In the genomic region with DNA sequence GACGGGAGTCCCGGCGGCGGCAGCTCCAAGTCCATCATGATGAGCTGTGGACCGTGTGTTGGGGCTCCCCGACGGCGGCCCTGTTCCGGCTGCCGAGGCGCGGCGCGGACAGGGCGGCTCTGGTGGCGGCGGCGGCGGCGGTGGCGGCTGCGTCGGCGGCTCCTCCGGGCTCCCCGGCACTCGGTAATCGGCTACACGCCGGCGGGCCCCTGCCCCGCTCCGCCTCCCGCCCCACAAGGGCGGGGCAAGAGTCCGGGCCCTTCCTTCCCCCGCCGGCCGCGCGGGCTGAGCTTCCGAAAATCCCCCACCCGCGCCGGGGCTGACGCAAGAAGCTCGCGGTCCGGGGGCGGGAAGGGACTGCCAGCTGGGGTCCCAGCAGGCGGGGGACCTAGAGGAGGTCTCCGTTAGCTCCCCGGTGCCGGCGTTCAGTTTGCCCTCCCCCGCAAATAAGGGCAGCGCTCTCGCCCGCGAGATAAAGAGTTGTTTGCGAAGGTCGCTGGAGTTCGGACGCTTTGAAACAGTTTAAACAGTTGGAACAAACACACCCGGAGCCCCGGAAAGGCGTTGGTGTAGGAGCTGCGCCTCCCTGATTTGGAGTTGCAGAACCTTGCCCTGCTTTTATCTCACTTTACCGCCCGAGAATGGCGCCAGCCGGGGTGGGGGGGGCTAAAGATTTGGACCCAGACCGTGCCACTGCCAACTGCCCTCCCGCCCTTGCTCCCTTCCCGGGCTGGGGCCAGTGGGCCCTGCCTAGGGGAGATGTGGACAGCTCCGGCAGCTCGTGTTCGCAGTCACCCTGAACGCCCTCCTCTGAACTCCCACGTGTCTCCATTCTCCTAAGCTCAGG, we compare ENCODE assay signal across 8 cellular contexts. TPM values are rescaled to one million over a fixed set of nuclear protein-coding genes. Genes with fewer than 3 reads are reported as not detected.
DNase-seq lines count a peak whose midpoint lies in the region; ATAC-seq and TF ChIP-seq lines count a peak whose summit lies in the region.

TSS of gene NFE2L2 (minus strand) at position 189 of the 847 bp plus-strand sequence. CDS start at position 38, 151 bp downstream.

- no peaks in the 10 kb centered on the region for H3K27me3 Mint-ChIP-seq in activated T-helper 2 cell treated with anti-CD3 and anti-CD28 coated beads, Interferon-gamma antibody, Interleukin-2, Interleukin-4, amounts not matched to agents 10 μg/mL and 5 μg/mL and 100 μg/mL, durations not matched to agents 14 hours and 24 hours and 36 hours (ENCODE audit: low read depth)
- no peaks in the 10 kb centered on the region for H3K27me3 Mint-ChIP-seq in naive thymus-derived CD8-positive, alpha-beta T cell
- no peaks in the 10 kb centered on the region for H3K27me3 Mint-ChIP-seq in stimulated activated naive B cell treated with anti-CD40 and anti-IgM and Interleukin-4, amounts not matched to agents 10 μg/mL and 1 μg/mL and 100 μg/mL, for 72 hours

- peak; percentile 59 for TF ChIP-seq POLR2A in Raji (IDR thresholded peaks at IDR 0.05; ENCODE audit: insufficient read depth, low read depth, low read length)

- no peak for TF ChIP-seq CTCF in LNCaP clone FGC (IDR thresholded peaks at IDR 0.05; ENCODE audit: control insufficient read depth, extremely low read depth, insufficient read depth)
- no peak for TF ChIP-seq CTCF in fibroblast of mammary gland (conservative IDR thresholded peaks at IDR 0.05; ENCODE audit: control insufficient read depth, insufficient read depth, low read depth, low read length)

- ATAC-seq in naive thymus-derived CD8-positive, alpha-beta T cell: peak; percentile 62 to 65
- peak; percentile 70 to 75 for ATAC-seq in stimulated activated naive B cell treated with anti-CD40 and anti-IgM and Interleukin-4, amounts not matched to agents 10 μg/mL and 1 μg/mL and 100 μg/mL, for 72 hours (replicated peaks)

- H3K36me3 Mint-ChIP-seq in activated T-helper 2 cell treated with anti-CD3 and anti-CD28 coated beads, Interferon-gamma antibody, Interleukin-2, Interleukin-4, amounts not matched to agents 10 μg/mL and 5 μg/mL and 100 μg/mL, durations not matched to agents 14 hours and 24 hours and 36 hours (ENCODE audit: low read depth): peaks cover 31% of the 10 kb centered on the region
- peaks cover 0 to 2% (median 0%) of the 10 kb centered on the region in 3 donors for H3K36me3 Mint-ChIP-seq in naive thymus-derived CD8-positive, alpha-beta T cell
- peaks cover 17 to 18% of the 10 kb centered on the region in 2 donors for H3K36me3 Mint-ChIP-seq in stimulated activated naive B cell treated with anti-CD40 and anti-IgM and Interleukin-4, amounts not matched to agents 10 μg/mL and 1 μg/mL and 100 μg/mL, for 72 hours

- H3K4me3 ChIP-seq in LNCaP clone FGC (ENCODE audit: low read depth, low read length): peak within 1 kb of the TSS; percentile 76
- peak within 1 kb of the TSS; percentile 69 for H3K4me3 ChIP-seq in fibroblast of mammary gland (ENCODE audit: control insufficient read depth, low read depth, low read length)

- H3K27ac Mint-ChIP-seq in activated T-helper 2 cell treated with anti-CD3 and anti-CD28 coated beads, Interferon-gamma antibody, Interleukin-2, Interleukin-4, amounts not matched to agents 10 μg/mL and 5 μg/mL and 100 μg/mL, durations not matched to agents 14 hours and 24 hours and 36 hours: peak within 1 kb of the TSS; percentile 98
- peak within 1 kb of the TSS; percentile 97 to 100 (median 100) for H3K27ac Mint-ChIP-seq in naive thymus-derived CD8-positive, alpha-beta T cell
- peak within 1 kb of the TSS; percentile 99 for H3K27ac Mint-ChIP-seq in stimulated activated naive B cell treated with anti-CD40 and anti-IgM and Interleukin-4, amounts not matched to agents 10 μg/mL and 1 μg/mL and 100 μg/mL, for 72 hours

- peaks cover 55% of the 10 kb centered on the region for H3K4me1 Mint-ChIP-seq in activated T-helper 2 cell treated with anti-CD3 and anti-CD28 coated beads, Interferon-gamma antibody, Interleukin-2, Interleukin-4, amounts not matched to agents 10 μg/mL and 5 μg/mL and 100 μg/mL, durations not matched to agents 14 hours and 24 hours and 36 hours (ENCODE audit: low read depth)
- H3K4me1 Mint-ChIP-seq in naive thymus-derived CD8-positive, alpha-beta T cell: peaks cover 16 to 51% (median 45%) of the 10 kb centered on the region in 4 donors
- H3K4me1 Mint-ChIP-seq in stimulated activated naive B cell treated with anti-CD40 and anti-IgM and Interleukin-4, amounts not matched to agents 10 μg/mL and 1 μg/mL and 100 μg/mL, for 72 hours: peaks cover 25 to 47% of the 10 kb centered on the region in 2 donors

- intact Hi-C loops in activated T-helper 2 cell treated with anti-CD3 and anti-CD28 coated beads, Interferon-gamma antibody, Interleukin-2, Interleukin-4, amounts not matched to agents 10 μg/mL and 5 μg/mL and 100 μg/mL, durations not matched to agents 14 hours and 24 hours and 36 hours (cut with micrococcal nuclease): loop anchor here (1.0 to 10.0 kb wide), 3 partner anchors 26 to 330 kb away; no protein-coding TSS in a partner anchor

- H3K4me3 Mint-ChIP-seq in activated T-helper 2 cell treated with anti-CD3 and anti-CD28 coated beads, Interferon-gamma antibody, Interleukin-2, Interleukin-4, amounts not matched to agents 10 μg/mL and 5 μg/mL and 100 μg/mL, durations not matched to agents 14 hours and 24 hours and 36 hours (ENCODE audit: low read depth): peak within 1 kb of the TSS; percentile 90
- H3K4me3 Mint-ChIP-seq in naive thymus-derived CD8-positive, alpha-beta T cell: peak within 1 kb of the TSS; percentile 93 to 99 (median 96)
- peak within 1 kb of the TSS; percentile 91 to 93 for H3K4me3 Mint-ChIP-seq in stimulated activated naive B cell treated with anti-CD40 and anti-IgM and Interleukin-4, amounts not matched to agents 10 μg/mL and 1 μg/mL and 100 μg/mL, for 72 hours

- no peaks in the 10 kb centered on the region for H3K9me3 Mint-ChIP-seq in activated T-helper 2 cell treated with anti-CD3 and anti-CD28 coated beads, Interferon-gamma antibody, Interleukin-2, Interleukin-4, amounts not matched to agents 10 μg/mL and 5 μg/mL and 100 μg/mL, durations not matched to agents 14 hours and 24 hours and 36 hours
- H3K9me3 Mint-ChIP-seq in naive thymus-derived CD8-positive, alpha-beta T cell: no peaks in the 10 kb centered on the region
- H3K9me3 Mint-ChIP-seq in stimulated activated naive B cell treated with anti-CD40 and anti-IgM and Interleukin-4, amounts not matched to agents 10 μg/mL and 1 μg/mL and 100 μg/mL, for 72 hours: no peaks in the 10 kb centered on the region

- POLR2A ChIA-PET in naive thymus-derived CD8-positive, alpha-beta T cell (lab: Charles Lee): interaction anchor here (0.7 to 5.5 kb wide), 41 partner anchors 8 to 1187 kb away, joined by 3 to 213 read pairs (median 7); partner anchors contain the start of genes AGPS, HNRNPA3, PJVK and PRKRA

- DNase-seq in EH (ENCODE audit: low read depth) (peak; percentile 88), GOT3 (lab: John Stamatoyannopoulos, UW) (peak; percentile 60), LNCaP clone FGC (ENCODE audit: low read depth) (no peak), fibroblast of mammary gland (ENCODE audit: low read depth) (peak; percentile 84)
- peak; percentile 91 for DNase-seq in activated T-helper 2 cell treated with anti-CD3 and anti-CD28 coated beads, Interferon-gamma antibody, Interleukin-2, Interleukin-4, amounts not matched to agents 10 μg/mL and 5 μg/mL and 100 μg/mL, durations not matched to agents 14 hours and 24 hours and 36 hours (ENCODE audit: low spot score)
- DNase-seq in naive thymus-derived CD8-positive, alpha-beta T cell: peak; percentile 90 to 97 (median 95)
- DNase-seq in stimulated activated naive B cell treated with anti-CD40 and anti-IgM and Interleukin-4, amounts not matched to agents 10 μg/mL and 1 μg/mL and 100 μg/mL, for 72 hours: peak; percentile 96

RNA-seq across cellular contexts. Expression of gene NFE2L2, which starts in this region (rescaled TPM):
- 55.8 and 56.2 TPM in 2 replicates for total RNA-seq in activated T-helper 2 cell treated with anti-CD3 and anti-CD28 coated beads, Interferon-gamma antibody, Interleukin-2, Interleukin-4, amounts not matched to agents 10 μg/mL and 5 μg/mL and 100 μg/mL, durations not matched to agents 14 hours and 24 hours and 36 hours
- total RNA-seq in naive thymus-derived CD8-positive, alpha-beta T cell: 10 to 100 TPM; 93.6 to 96.9 TPM
- polyA plus RNA-seq in naive thymus-derived CD8-positive, alpha-beta T cell: 10 to 100 TPM; 48.2 to 57.8 (median 56.0) TPM
